ENCODE assay signal across 19 cellular contexts in genomic region chr10:119867317-119867716, GRCh38. TPM values are rescaled to one million over a fixed set of nuclear protein-coding genes. Genes with fewer than 3 reads are reported as not detected.
DNase-seq lines count a peak whose midpoint lies in the region; ATAC-seq and TF ChIP-seq lines count a peak whose summit lies in the region.
"Had no signal": no experiment of that assay in that cellular context is flagged by ENCODE, and none has a peak within 500 bp of the region (broad histone marks: within the 10 kb centered on the region; RNA-seq: fewer than 3 reads in every experiment).

No MANE protein-coding gene starts in this region.

- peaks cover 4% of the 10 kb centered on the region; the same call in 2 of the 3 replicates for H3K9me3 Mint-ChIP-seq in GM23338
- peaks cover 0 to 2% of the 10 kb centered on the region in 2 donors for H3K9me3 Mint-ChIP-seq in stimulated activated naive B cell treated with anti-CD40 and anti-IgM and Interleukin-4, amounts not matched to agents 10 μg/mL and 1 μg/mL and 100 μg/mL, for 72 hours

- H3K36me3 ChIP-seq in GM23338 (ENCODE audit: insufficient read depth) (no peaks in the 10 kb centered on the region), adipocyte (ENCODE audit: control insufficient read depth, insufficient read depth, low read length, severe bottlenecking) (no peaks in the 10 kb centered on the region), subcutaneous abdominal adipose tissue (ENCODE audit: control insufficient read depth in 5 of 5, insufficient read depth in 5 of 5, low read length in 5 of 5) (no peaks in the 10 kb centered on the region)

- H3K9ac ChIP-seq in adipocyte (ENCODE audit: low read length) (peak overlapping the region; percentile 1), subcutaneous abdominal adipose tissue (ENCODE audit: low read length in 5 of 5) (no peak overlapping the region)
- H3K9ac ChIP-seq: KMS-11, SK-N-SH had no signal

- no peak overlapping the region; the same call in 1 of the 2 replicates for H3K27ac Mint-ChIP-seq in GM23338
- H3K27ac Mint-ChIP-seq in stimulated activated naive B cell treated with anti-CD40 and anti-IgM and Interleukin-4, amounts not matched to agents 10 μg/mL and 1 μg/mL and 100 μg/mL, for 72 hours = no peak overlapping the region

- H3K4me1 Mint-ChIP-seq in GM23338 = peaks cover 27% of the 10 kb centered on the region
- peaks cover 14 to 32% of the 10 kb centered on the region in 2 donors for H3K4me1 Mint-ChIP-seq in stimulated activated naive B cell treated with anti-CD40 and anti-IgM and Interleukin-4, amounts not matched to agents 10 μg/mL and 1 μg/mL and 100 μg/mL, for 72 hours

- H3F3A ChIP-seq in GM23338 (replicated peaks; ENCODE audit: low read depth) = no peaks in the 10 kb centered on the region

- H3K4me3 Mint-ChIP-seq in GM23338 = no peak overlapping the region
- no peak overlapping the region for H3K4me3 Mint-ChIP-seq in stimulated activated naive B cell treated with anti-CD40 and anti-IgM and Interleukin-4, amounts not matched to agents 10 μg/mL and 1 μg/mL and 100 μg/mL, for 72 hours

- no peak overlapping the region for H3K4me2 ChIP-seq in GM23338
- H3K4me2 ChIP-seq: KMS-11, SK-N-SH had no signal

- H3K27ac ChIP-seq in GM23338 (ENCODE audit: low read depth) (peak overlapping the region; percentile 3; the same call in 1 of the 2 replicates), subcutaneous abdominal adipose tissue (ENCODE audit: low read depth, low read length) (no peak overlapping the region)
- H3K27ac ChIP-seq: C4-2B, KMS-11 had no signal

- no peak for DNase-seq in GM23338 (ENCODE audit: low spot score)
- no peak for DNase-seq in adipocyte (ENCODE audit: low read depth)
- peak; percentile 35 for DNase-seq in middle frontal gyrus (ENCODE audit: extremely low spot score, low spot score)
- DNase-seq in stimulated activated naive B cell treated with anti-CD40 and anti-IgM and Interleukin-4, amounts not matched to agents 10 μg/mL and 1 μg/mL and 100 μg/mL, for 72 hours = no peak
- no peak for DNase-seq in NCI-H1048 (lab: John Stamatoyannopoulos, UW)
- DNase-seq in GM19238 (ENCODE audit: insufficient read length, low spot score) = no peak
- DNase-seq: DMS79 treated with DMSO at 0.1 percent for 48 hours, GOT3, NCI-H1436, NCI-H2029, NCI-H526, PC-3, RPMI8226, SHP77 treated with DMSO at 0.1 percent for 48 hours, SK-N-SH had no signal

- H3K79me2 ChIP-seq in GM23338 (replicated peaks; ENCODE audit: insufficient read depth) = peaks cover 98% of the 10 kb centered on the region

- H3K9me2 ChIP-seq in GM23338 (ENCODE audit: insufficient read depth) = no peaks in the 10 kb centered on the region
- H3K9me2 ChIP-seq: SK-N-SH had no signal

- H4K20me1 ChIP-seq in GM23338 (replicated peaks; ENCODE audit: insufficient read depth) = peaks cover 45% of the 10 kb centered on the region

- H3K4me1 ChIP-seq in GM23338 (ENCODE audit: insufficient read depth) (peaks cover 14% of the 10 kb centered on the region), adipocyte (ENCODE audit: control insufficient read depth, insufficient read depth, low read length) (peaks cover 18% of the 10 kb centered on the region), subcutaneous abdominal adipose tissue (ENCODE audit: control insufficient read depth in 5 of 5, insufficient read depth in 5 of 5, low read length in 5 of 5) (peaks cover 0 to 30% (median 26%) of the 10 kb centered on the region in 5 donors)

- no peak overlapping the region for H3K4me3 ChIP-seq in GM23338
- peak overlapping the region; percentile 77 for H3K4me3 ChIP-seq in adipocyte (ENCODE audit: low read length)
- peak overlapping the region in 4 of 5 donors; percentile 9 to 43 (median 14) for H3K4me3 ChIP-seq in subcutaneous abdominal adipose tissue (ENCODE audit: low read depth in 1 of 5, low read length in 5 of 5)

- H2AFZ ChIP-seq in GM23338 = no peak overlapping the region

- no peak for ATAC-seq in GM23338
- no peak for ATAC-seq in stimulated activated naive B cell treated with anti-CD40 and anti-IgM and Interleukin-4, amounts not matched to agents 10 μg/mL and 1 μg/mL and 100 μg/mL, for 72 hours (replicated peaks)
- ATAC-seq: HCT116, PC-3 had no signal

- no peak for TF ChIP-seq CTCF in GM23338 (conservative IDR thresholded peaks at IDR 0.05; ENCODE audit: low read depth in 2 of 2)

- H3K9me3 ChIP-seq in adipocyte (ENCODE audit: control insufficient read depth, low read length) (no peaks in the 10 kb centered on the region), subcutaneous abdominal adipose tissue (ENCODE audit: control insufficient read depth in 5 of 5, low read length in 5 of 5) (peaks cover 0 to 3% (median 0%) of the 10 kb centered on the region in 5 donors)
- H3K9me3 ChIP-seq: SK-N-SH had no signal

- H3K27me3 Mint-ChIP-seq in GM23338 (ENCODE audit: insufficient read depth, low read depth, poor library complexity) = peaks cover 2% of the 10 kb centered on the region
- H3K27me3 Mint-ChIP-seq in stimulated activated naive B cell treated with anti-CD40 and anti-IgM and Interleukin-4, amounts not matched to agents 10 μg/mL and 1 μg/mL and 100 μg/mL, for 72 hours = no peaks in the 10 kb centered on the region

- peaks cover 26% of the 10 kb centered on the region for H3K36me3 Mint-ChIP-seq in GM23338 (ENCODE audit: low read depth)
- H3K36me3 Mint-ChIP-seq in stimulated activated naive B cell treated with anti-CD40 and anti-IgM and Interleukin-4, amounts not matched to agents 10 μg/mL and 1 μg/mL and 100 μg/mL, for 72 hours = peaks cover 12 to 37% of the 10 kb centered on the region in 2 donors

- H3K27me3 ChIP-seq in GM23338 (ENCODE audit: insufficient read depth) = no peaks in the 10 kb centered on the region
- no peaks in the 10 kb centered on the region for H3K27me3 ChIP-seq in adipocyte (replicated peaks; ENCODE audit: control insufficient read depth, insufficient read depth, low read length)
- H3K27me3 ChIP-seq in subcutaneous abdominal adipose tissue (ENCODE audit: control insufficient read depth in 5 of 5, insufficient read depth in 4 of 5, low read length in 5 of 5) = no peaks in the 10 kb centered on the region

TF ChIP-seq in GM23338, 12 proteins besides CTCF, POLR2A, EP300 and RAD21:
- TF ChIP-seq ETS1 (IDR thresholded peaks at IDR 0.05) (no peak), CREB1 (CRISPR knock-in tag; IDR thresholded peaks at IDR 0.05; ENCODE audit: low read depth) (no peak)

RNA-seq across cellular contexts. Expression of gene MCMBP, which starts 5.3 kb away (rescaled TPM):
- total RNA-seq in GM23338 (2014; rRNA removed; shearing (Covaris generic)) = 64.4 and 76.6 TPM in 2 replicates
- 30.9 and 31.7 TPM in 2 replicates for polyA plus RNA-seq in GM23338 (2016; fragmentation: Nextera tagmentation; extraction: Ambion mirVana)

RNA-seq across cellular contexts. Expression of gene SEC23IP, which starts 25.2 kb away (rescaled TPM):
- 27.9 and 35.2 TPM in 2 replicates for total RNA-seq in GM23338 (2014; rRNA removed; shearing (Covaris generic))
- 26.2 and 35.6 TPM in 2 replicates for polyA plus RNA-seq in GM23338 (2016; fragmentation: Nextera tagmentation; extraction: Ambion mirVana)
